36 cellular contexts compared by ENCODE assay signal in genomic region chr3:27740854-27741253, GRCh38. TPM values are rescaled to one million over a fixed set of nuclear protein-coding genes. Genes with fewer than 3 reads are reported as not detected.
"Had no signal": no experiment of that assay in that cellular context is flagged by ENCODE, and none has a peak within 500 bp of the region (broad histone marks: within the 10 kb centered on the region; RNA-seq: fewer than 3 reads in every experiment).

No MANE protein-coding gene starts in this region.

- H3K9me3 ChIP-seq: MG63 had no signal

- H3K36me3 ChIP-seq: MG63 had no signal

- H3K4me3 ChIP-seq: MG63 had no signal

- H3K27me3 ChIP-seq: MG63 had no signal

- DNase-seq: Karpas-422, Kasumi-1, MG63, MM.1S, MV-4-11, NCI-H1048, NCI-H1092, NCI-H1092 treated with DMSO at 0.1 percent for 48 hours, NCI-H1105, NCI-H1105 treated with DMSO at 0.1 percent for 48 hours, NCI-H1417, NCI-H1417 treated with DMSO at 0.1 percent for 48 hours, NCI-H1436, NCI-H1436 treated with DMSO at 0.1 percent for 48 hours, NCI-H146, NCI-H1694, NCI-H1694 treated with DMSO at 0.1 percent for 48 hours, NCI-H187, NCI-H187 treated with DMSO at 0.1 percent for 48 hours, NCI-H1930, NCI-H2029, NCI-H2029 treated with DMSO at 0.1 percent for 48 hours, NCI-H2081, NCI-H2081 treated with DMSO at 0.1 percent for 48 hours, NCI-H2107, NCI-H2171, NCI-H2171 treated with DMSO at 0.1 percent for 48 hours, NCI-H2227 treated with DMSO at 0.1 percent for 48 hours, NCI-H226, NCI-H345, NCI-H446, NCI-H446 treated with DMSO at 0.1 percent for 48 hours, NCI-H510A, NCI-H510A treated with DMSO at 0.1 percent for 48 hours, NCI-H524 had no signal

RNA-seq across cellular contexts. Expression of gene EOMES, which starts 18.7 kb away (rescaled TPM):
- total RNA-seq: LHCN-M2 had no signal
